1 cellular context compared by ENCODE assay signal in the genomic region with DNA sequence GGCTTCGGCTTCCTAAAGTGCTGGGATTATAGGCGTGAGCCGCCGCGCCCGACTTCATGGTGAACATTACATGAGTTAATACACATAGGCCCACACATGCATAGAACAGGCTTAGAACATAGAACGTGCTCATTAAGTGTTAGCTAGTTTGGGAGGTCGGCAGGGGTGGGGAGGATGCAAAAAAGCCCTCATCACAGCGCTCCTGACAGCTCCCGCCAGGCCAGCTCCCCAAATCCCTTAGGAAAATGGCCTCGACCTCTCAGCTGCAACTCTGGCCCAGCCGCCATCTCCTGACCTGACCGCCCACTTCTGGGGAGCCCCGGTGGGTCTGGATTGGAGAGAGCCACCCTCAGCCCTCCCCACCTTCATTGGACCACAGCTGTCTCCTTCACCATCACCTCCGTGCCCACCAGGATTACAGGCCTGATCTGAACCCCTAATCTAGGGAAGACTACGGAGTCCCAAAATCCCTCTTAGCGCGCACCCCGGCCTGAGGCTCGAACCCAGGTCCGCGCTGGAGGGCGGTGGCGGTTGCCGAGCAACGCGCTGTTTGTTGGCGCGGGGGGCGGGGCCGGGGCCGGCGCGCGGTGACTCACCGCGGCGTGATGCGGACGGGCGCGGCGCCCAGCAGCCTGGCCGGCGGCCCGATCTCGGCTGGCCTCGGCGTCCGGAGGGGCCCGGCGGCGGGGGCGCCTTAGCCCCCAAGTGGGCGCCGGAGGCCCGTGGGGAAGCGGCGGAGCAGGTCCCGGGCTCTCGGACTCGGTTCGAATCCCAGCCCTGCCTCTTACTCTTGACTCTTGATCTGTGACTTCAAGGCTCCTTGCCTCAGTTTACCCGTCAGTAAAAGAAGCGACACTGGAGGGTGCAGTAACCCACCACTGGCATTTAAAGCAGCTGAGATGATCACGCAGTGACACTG.
A peak's percentile ranks its signal among the peaks of the same experiment; 100 is the strongest.
TF ChIP-seq lines count a peak whose summit lies in the region.

No MANE protein-coding gene starts in this region.

TF ChIP-seq in HepG2, 621 proteins besides CTCF, POLR2A, EP300 and RAD21 (continued from another document and continues in another):
- TF ChIP-seq, protein P1, sequence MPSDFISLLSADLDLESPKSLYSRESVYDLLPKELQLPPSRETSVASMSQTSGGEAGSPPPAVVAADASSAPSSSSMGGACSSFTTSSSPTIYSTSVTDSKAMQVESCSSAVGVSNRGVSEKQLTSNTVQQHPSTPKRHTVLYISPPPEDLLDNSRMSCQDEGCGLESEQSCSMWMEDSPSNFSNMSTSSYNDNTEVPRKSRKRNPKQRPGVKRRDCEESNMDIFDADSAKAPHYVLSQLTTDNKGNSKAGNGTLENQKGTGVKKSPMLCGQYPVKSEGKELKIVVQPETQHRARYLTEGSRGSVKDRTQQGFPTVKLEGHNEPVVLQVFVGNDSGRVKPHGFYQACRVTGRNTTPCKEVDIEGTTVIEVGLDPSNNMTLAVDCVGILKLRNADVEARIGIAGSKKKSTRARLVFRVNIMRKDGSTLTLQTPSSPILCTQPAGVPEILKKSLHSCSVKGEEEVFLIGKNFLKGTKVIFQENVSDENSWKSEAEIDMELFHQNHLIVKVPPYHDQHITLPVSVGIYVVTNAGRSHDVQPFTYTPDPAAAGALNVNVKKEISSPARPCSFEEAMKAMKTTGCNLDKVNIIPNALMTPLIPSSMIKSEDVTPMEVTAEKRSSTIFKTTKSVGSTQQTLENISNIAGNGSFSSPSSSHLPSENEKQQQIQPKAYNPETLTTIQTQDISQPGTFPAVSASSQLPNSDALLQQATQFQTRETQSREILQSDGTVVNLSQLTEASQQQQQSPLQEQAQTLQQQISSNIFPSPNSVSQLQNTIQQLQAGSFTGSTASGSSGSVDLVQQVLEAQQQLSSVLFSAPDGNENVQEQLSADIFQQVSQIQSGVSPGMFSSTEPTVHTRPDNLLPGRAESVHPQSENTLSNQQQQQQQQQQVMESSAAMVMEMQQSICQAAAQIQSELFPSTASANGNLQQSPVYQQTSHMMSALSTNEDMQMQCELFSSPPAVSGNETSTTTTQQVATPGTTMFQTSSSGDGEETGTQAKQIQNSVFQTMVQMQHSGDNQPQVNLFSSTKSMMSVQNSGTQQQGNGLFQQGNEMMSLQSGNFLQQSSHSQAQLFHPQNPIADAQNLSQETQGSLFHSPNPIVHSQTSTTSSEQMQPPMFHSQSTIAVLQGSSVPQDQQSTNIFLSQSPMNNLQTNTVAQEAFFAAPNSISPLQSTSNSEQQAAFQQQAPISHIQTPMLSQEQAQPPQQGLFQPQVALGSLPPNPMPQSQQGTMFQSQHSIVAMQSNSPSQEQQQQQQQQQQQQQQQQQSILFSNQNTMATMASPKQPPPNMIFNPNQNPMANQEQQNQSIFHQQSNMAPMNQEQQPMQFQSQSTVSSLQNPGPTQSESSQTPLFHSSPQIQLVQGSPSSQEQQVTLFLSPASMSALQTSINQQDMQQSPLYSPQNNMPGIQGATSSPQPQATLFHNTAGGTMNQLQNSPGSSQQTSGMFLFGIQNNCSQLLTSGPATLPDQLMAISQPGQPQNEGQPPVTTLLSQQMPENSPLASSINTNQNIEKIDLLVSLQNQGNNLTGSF (CRISPR knock-in tag; IDR thresholded peaks at IDR 0.05) = no peak
- TF ChIP-seq ZNF446 (CRISPR knock-in tag; IDR thresholded peaks at IDR 0.05) = no peak
- TF ChIP-seq XRCC5 (optimal IDR thresholded peaks at IDR 0.05; ENCODE audit: low read length) = peak; percentile 12
- TF ChIP-seq ZNF335 (CRISPR knock-in tag; IDR thresholded peaks at IDR 0.05) = no peak
- TF ChIP-seq THAP11 (CRISPR knock-in tag; IDR thresholded peaks at IDR 0.05) = peak; percentile 10; the same call in 1 of the 2 replicates
- TF ChIP-seq, protein P2, sequence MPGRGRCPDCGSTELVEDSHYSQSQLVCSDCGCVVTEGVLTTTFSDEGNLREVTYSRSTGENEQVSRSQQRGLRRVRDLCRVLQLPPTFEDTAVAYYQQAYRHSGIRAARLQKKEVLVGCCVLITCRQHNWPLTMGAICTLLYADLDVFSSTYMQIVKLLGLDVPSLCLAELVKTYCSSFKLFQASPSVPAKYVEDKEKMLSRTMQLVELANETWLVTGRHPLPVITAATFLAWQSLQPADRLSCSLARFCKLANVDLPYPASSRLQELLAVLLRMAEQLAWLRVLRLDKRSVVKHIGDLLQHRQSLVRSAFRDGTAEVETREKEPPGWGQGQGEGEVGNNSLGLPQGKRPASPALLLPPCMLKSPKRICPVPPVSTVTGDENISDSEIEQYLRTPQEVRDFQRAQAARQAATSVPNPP (CRISPR knock-in tag; IDR thresholded peaks at IDR 0.05) = no peak
- no peak for TF ChIP-seq BHLHE40 (IDR thresholded peaks at IDR 0.05; ENCODE audit: low read length)
- TF ChIP-seq ZZZ3 (CRISPR knock-in tag; IDR thresholded peaks at IDR 0.05; ENCODE audit: borderline replicate concordance) = no peak
- TF ChIP-seq SMARCC2 (IDR thresholded peaks at IDR 0.05) = no peak
- peak; percentile 62 for TF ChIP-seq SP5 (CRISPR knock-in tag; IDR thresholded peaks at IDR 0.05; ENCODE audit: borderline replicate concordance, low read depth)
- TF ChIP-seq, protein P3, sequence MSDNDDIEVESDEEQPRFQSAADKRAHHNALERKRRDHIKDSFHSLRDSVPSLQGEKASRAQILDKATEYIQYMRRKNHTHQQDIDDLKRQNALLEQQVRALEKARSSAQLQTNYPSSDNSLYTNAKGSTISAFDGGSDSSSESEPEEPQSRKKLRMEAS (IDR thresholded peaks at IDR 0.05) = peak; percentile 28; the same call in 1 of the 2 replicates
- 0 out of 2 replicates have a peak, but pooled peaks have one; percentile 10 for TF ChIP-seq PITX1 (CRISPR knock-in tag; IDR thresholded peaks at IDR 0.05)
- TF ChIP-seq RFX3 (CRISPR knock-in tag; IDR thresholded peaks at IDR 0.05) = peak; percentile 70
- TF ChIP-seq, protein P4, sequence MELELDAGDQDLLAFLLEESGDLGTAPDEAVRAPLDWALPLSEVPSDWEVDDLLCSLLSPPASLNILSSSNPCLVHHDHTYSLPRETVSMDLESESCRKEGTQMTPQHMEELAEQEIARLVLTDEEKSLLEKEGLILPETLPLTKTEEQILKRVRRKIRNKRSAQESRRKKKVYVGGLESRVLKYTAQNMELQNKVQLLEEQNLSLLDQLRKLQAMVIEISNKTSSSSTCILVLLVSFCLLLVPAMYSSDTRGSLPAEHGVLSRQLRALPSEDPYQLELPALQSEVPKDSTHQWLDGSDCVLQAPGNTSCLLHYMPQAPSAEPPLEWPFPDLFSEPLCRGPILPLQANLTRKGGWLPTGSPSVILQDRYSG (CRISPR knock-in tag; IDR thresholded peaks at IDR 0.05) = no peak
- TF ChIP-seq, protein P5, sequence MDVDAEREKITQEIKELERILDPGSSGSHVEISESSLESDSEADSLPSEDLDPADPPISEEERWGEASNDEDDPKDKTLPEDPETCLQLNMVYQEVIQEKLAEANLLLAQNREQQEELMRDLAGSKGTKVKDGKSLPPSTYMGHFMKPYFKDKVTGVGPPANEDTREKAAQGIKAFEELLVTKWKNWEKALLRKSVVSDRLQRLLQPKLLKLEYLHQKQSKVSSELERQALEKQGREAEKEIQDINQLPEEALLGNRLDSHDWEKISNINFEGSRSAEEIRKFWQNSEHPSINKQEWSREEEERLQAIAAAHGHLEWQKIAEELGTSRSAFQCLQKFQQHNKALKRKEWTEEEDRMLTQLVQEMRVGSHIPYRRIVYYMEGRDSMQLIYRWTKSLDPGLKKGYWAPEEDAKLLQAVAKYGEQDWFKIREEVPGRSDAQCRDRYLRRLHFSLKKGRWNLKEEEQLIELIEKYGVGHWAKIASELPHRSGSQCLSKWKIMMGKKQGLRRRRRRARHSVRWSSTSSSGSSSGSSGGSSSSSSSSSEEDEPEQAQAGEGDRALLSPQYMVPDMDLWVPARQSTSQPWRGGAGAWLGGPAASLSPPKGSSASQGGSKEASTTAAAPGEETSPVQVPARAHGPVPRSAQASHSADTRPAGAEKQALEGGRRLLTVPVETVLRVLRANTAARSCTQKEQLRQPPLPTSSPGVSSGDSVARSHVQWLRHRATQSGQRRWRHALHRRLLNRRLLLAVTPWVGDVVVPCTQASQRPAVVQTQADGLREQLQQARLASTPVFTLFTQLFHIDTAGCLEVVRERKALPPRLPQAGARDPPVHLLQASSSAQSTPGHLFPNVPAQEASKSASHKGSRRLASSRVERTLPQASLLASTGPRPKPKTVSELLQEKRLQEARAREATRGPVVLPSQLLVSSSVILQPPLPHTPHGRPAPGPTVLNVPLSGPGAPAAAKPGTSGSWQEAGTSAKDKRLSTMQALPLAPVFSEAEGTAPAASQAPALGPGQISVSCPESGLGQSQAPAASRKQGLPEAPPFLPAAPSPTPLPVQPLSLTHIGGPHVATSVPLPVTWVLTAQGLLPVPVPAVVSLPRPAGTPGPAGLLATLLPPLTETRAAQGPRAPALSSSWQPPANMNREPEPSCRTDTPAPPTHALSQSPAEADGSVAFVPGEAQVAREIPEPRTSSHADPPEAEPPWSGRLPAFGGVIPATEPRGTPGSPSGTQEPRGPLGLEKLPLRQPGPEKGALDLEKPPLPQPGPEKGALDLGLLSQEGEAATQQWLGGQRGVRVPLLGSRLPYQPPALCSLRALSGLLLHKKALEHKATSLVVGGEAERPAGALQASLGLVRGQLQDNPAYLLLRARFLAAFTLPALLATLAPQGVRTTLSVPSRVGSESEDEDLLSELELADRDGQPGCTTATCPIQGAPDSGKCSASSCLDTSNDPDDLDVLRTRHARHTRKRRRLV (CRISPR knock-in tag; IDR thresholded peaks at IDR 0.05) = no peak
- TF ChIP-seq JUNB (CRISPR knock-in tag; IDR thresholded peaks at IDR 0.05; ENCODE audit: borderline replicate concordance) = no peak
- TF ChIP-seq ZFP36L2 (CRISPR knock-in tag; IDR thresholded peaks at IDR 0.05) = no peak
- TF ChIP-seq, protein P6, sequence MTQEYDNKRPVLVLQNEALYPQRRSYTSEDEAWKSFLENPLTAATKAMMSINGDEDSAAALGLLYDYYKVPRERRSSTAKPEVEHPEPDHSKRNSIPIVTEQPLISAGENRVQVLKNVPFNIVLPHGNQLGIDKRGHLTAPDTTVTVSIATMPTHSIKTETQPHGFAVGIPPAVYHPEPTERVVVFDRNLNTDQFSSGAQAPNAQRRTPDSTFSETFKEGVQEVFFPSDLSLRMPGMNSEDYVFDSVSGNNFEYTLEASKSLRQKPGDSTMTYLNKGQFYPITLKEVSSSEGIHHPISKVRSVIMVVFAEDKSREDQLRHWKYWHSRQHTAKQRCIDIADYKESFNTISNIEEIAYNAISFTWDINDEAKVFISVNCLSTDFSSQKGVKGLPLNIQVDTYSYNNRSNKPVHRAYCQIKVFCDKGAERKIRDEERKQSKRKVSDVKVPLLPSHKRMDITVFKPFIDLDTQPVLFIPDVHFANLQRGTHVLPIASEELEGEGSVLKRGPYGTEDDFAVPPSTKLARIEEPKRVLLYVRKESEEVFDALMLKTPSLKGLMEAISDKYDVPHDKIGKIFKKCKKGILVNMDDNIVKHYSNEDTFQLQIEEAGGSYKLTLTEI (CRISPR knock-in tag; conservative IDR thresholded peaks at IDR 0.05) = no peak
- TF ChIP-seq, protein P7, sequence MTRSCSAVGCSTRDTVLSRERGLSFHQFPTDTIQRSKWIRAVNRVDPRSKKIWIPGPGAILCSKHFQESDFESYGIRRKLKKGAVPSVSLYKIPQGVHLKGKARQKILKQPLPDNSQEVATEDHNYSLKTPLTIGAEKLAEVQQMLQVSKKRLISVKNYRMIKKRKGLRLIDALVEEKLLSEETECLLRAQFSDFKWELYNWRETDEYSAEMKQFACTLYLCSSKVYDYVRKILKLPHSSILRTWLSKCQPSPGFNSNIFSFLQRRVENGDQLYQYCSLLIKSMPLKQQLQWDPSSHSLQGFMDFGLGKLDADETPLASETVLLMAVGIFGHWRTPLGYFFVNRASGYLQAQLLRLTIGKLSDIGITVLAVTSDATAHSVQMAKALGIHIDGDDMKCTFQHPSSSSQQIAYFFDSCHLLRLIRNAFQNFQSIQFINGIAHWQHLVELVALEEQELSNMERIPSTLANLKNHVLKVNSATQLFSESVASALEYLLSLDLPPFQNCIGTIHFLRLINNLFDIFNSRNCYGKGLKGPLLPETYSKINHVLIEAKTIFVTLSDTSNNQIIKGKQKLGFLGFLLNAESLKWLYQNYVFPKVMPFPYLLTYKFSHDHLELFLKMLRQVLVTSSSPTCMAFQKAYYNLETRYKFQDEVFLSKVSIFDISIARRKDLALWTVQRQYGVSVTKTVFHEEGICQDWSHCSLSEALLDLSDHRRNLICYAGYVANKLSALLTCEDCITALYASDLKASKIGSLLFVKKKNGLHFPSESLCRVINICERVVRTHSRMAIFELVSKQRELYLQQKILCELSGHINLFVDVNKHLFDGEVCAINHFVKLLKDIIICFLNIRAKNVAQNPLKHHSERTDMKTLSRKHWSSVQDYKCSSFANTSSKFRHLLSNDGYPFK (CRISPR knock-in tag; IDR thresholded peaks at IDR 0.05; ENCODE audit: borderline replicate concordance) = peak; percentile 3; the same call in 1 of the 2 replicates
- TF ChIP-seq ZFYVE20 (CRISPR knock-in tag; IDR thresholded peaks at IDR 0.05; ENCODE audit: borderline replicate concordance, low read depth) = no peak
- TF ChIP-seq, protein P8, sequence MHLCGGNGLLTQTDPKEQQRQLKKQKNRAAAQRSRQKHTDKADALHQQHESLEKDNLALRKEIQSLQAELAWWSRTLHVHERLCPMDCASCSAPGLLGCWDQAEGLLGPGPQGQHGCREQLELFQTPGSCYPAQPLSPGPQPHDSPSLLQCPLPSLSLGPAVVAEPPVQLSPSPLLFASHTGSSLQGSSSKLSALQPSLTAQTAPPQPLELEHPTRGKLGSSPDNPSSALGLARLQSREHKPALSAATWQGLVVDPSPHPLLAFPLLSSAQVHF (CRISPR knock-in tag; IDR thresholded peaks at IDR 0.05) = no peak
- TF ChIP-seq, protein P9, sequence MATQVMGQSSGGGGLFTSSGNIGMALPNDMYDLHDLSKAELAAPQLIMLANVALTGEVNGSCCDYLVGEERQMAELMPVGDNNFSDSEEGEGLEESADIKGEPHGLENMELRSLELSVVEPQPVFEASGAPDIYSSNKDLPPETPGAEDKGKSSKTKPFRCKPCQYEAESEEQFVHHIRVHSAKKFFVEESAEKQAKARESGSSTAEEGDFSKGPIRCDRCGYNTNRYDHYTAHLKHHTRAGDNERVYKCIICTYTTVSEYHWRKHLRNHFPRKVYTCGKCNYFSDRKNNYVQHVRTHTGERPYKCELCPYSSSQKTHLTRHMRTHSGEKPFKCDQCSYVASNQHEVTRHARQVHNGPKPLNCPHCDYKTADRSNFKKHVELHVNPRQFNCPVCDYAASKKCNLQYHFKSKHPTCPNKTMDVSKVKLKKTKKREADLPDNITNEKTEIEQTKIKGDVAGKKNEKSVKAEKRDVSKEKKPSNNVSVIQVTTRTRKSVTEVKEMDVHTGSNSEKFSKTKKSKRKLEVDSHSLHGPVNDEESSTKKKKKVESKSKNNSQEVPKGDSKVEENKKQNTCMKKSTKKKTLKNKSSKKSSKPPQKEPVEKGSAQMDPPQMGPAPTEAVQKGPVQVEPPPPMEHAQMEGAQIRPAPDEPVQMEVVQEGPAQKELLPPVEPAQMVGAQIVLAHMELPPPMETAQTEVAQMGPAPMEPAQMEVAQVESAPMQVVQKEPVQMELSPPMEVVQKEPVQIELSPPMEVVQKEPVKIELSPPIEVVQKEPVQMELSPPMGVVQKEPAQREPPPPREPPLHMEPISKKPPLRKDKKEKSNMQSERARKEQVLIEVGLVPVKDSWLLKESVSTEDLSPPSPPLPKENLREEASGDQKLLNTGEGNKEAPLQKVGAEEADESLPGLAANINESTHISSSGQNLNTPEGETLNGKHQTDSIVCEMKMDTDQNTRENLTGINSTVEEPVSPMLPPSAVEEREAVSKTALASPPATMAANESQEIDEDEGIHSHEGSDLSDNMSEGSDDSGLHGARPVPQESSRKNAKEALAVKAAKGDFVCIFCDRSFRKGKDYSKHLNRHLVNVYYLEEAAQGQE (IDR thresholded peaks at IDR 0.05; ENCODE audit: borderline replicate concordance in 1 of 2, low read depth in 1 of 2, low read length in 2 of 2) = no peak
- TF ChIP-seq ZNF570 (CRISPR knock-in tag; IDR thresholded peaks at IDR 0.05; ENCODE audit: borderline replicate concordance) = no peak
